ENCODE assay signal across 11 cellular contexts in genomic region chr9:36870960-36871359, GRCh38.
DNase-seq lines count a peak whose midpoint lies in the region; ATAC-seq and TF ChIP-seq lines count a peak whose summit lies in the region.
"Had no signal": no experiment of that assay in that cellular context is flagged by ENCODE, and none has a peak within 500 bp of the region (broad histone marks: within the 10 kb centered on the region; RNA-seq: fewer than 3 reads in every experiment).

No MANE protein-coding gene starts in this region.

- TF ChIP-seq CTCF in adrenal gland (IDR thresholded peaks at IDR 0.05) (no peak), stomach (IDR thresholded peaks at IDR 0.05) (peak in 2 of 7 experiments; percentile 23 to 43), gastrocnemius medialis (IDR thresholded peaks at IDR 0.05 in 4 of 5, conservative IDR thresholded peaks at IDR 0.05 in 1 of 5) (no peak), coronary artery (IDR thresholded peaks at IDR 0.05) (no peak)

- H3K27ac ChIP-seq in adrenal gland (no peak overlapping the region), stomach (no peak overlapping the region), gastrocnemius medialis (no peak overlapping the region), coronary artery (no peak overlapping the region)
- H3K27ac ChIP-seq: RWPE1 had no signal

- H3K36me3 ChIP-seq in adrenal gland (replicated peaks in 1 of 2) (no peaks in the 10 kb centered on the region), stomach (no peaks in the 10 kb centered on the region), gastrocnemius medialis (no peaks in the 10 kb centered on the region)

- intact Hi-C loops in adrenal gland (cut with DNase I) (loop anchor here in 1 of 2 donors (5.0 kb wide), 1 partner anchor 391 kb away; no protein-coding TSS in a partner anchor), stomach (cut with DNase I; ENCODE audit: low total_unique reads) (no loop called here), gastrocnemius medialis (cut with DNase I; ENCODE audit: low total_unique reads) (loop anchor here (5.0 kb wide), 1 partner anchor 456 kb away; no protein-coding TSS in a partner anchor)

- no peak for ATAC-seq in gastrocnemius medialis

- in situ Hi-C loops in gastrocnemius medialis (cut with MboI; ENCODE audit: low sequenced_read_pairs in 4 of 4) = no loop called here

- TF ChIP-seq POLR2A in adrenal gland (IDR thresholded peaks at IDR 0.05) = no peak
- no peak for TF ChIP-seq POLR2A in stomach (IDR thresholded peaks at IDR 0.05)
- TF ChIP-seq POLR2A in gastrocnemius medialis (IDR thresholded peaks at IDR 0.05) = no peak

- WGBS in adrenal gland, 4 donors = 40 to 53% (median 51%) methylated on average over 4 to 7 of the region's 7 CpGs; no CpG with 5 or more reads in 1 of the 4 donors
- WGBS in stomach, 5 donors = 19 to 48% (median 34%) methylated on average over 4 to 7 of the region's 7 CpGs

- H3K27me3 ChIP-seq in adrenal gland (no peaks in the 10 kb centered on the region), stomach (peaks cover 0 to 11% (median 5%) of the 10 kb centered on the region in 3 donors), gastrocnemius medialis (peaks cover 0 to 7% (median 0%) of the 10 kb centered on the region in 3 donors)

- H3K4me3 ChIP-seq in adrenal gland (no peak overlapping the region), stomach (no peak overlapping the region), gastrocnemius medialis (no peak overlapping the region), coronary artery (no peak overlapping the region)

- peaks cover 0 to 8% of the 10 kb centered on the region in 2 donors for H3K4me1 ChIP-seq in adrenal gland (replicated peaks in 1 of 2)
- H3K4me1 ChIP-seq in stomach = peaks cover 6 to 29% (median 18%) of the 10 kb centered on the region in 4 donors
- H3K4me1 ChIP-seq in gastrocnemius medialis = no peaks in the 10 kb centered on the region

- no peak for TF ChIP-seq EP300 in stomach (IDR thresholded peaks at IDR 0.05)

- H3K9me3 ChIP-seq in adrenal gland (replicated peaks in 1 of 3) (no peaks in the 10 kb centered on the region), stomach (no peaks in the 10 kb centered on the region), gastrocnemius medialis (no peaks in the 10 kb centered on the region)

- peak; percentile 97 for DNase-seq in NCI-H1092 (lab: John Stamatoyannopoulos, UW)
- peak; percentile 96 for DNase-seq in NCI-H2107 treated with DMSO at 0.1 percent for 48 hours (lab: John Stamatoyannopoulos, UW; ENCODE audit: unreplicated experiment)
- DNase-seq in adrenal gland = peak in 6 of 7 donors; percentile 26 to 58 (median 49)
- peak; percentile 63 for DNase-seq in stomach
- no peak for DNase-seq in activated T-cell treated with anti-CD3 and anti-CD28 coated beads, Interleukin-2, amount 50 U/mL, for 48 hours
- DNase-seq in gastrocnemius medialis = no peak
- no peak for DNase-seq in coronary artery (ENCODE audit: low spot score)
- DNase-seq: activated naive CD4-positive, alpha-beta T cell treated with Interleukin-2 at 50 U/mL for 16 hours; CD4-positive, alpha-beta T cell; NCI-H2227 treated with DMSO at 0.1 percent for 48 hours had no signal

Comparison
In these comparisons a context has a peak if more than half of its experiments do, and no peak if none do; other contexts are left out.
1. DNase-seq: peak in NCI-H1092 (single experiment), NCI-H2107 treated with DMSO at 0.1 percent for 48 hours (single experiment), adrenal gland (6 of 7) and stomach (single experiment); none in activated T-cell treated with anti-CD3 and anti-CD28 coated beads, Interleukin-2, amount 50 U/mL, for 48 hours (0 of 2), gastrocnemius medialis (0 of 2) and coronary artery (single experiment).